In genomic region chr7:102416406-102416805, GRCh38 we compare ENCODE assay signal across 17 cellular contexts. TPM values are rescaled to one million over a fixed set of nuclear protein-coding genes. Genes with fewer than 3 reads are reported as not detected.
DNase-seq lines count a peak whose midpoint lies in the region; ATAC-seq, FAIRE-seq and TF ChIP-seq lines count a peak whose summit lies in the region.
"Had no signal": no experiment of that assay in that cellular context is flagged by ENCODE, and none has a peak within 500 bp of the region (broad histone marks: within the 10 kb centered on the region; RNA-seq: fewer than 3 reads in every experiment).

No MANE protein-coding gene starts in this region.

- peaks cover 62% of the 10 kb centered on the region for H3K4me1 Mint-ChIP-seq in T-helper 1 cell treated with Interleukin-12 subunit alpha and Interleukin-12 subunit beta and Interleukin-4 antibody, amounts not matched to agents 30 μg/mL and 1 μg/mL, for 36 hours (ENCODE audit: low read depth)
- peaks cover 53 to 62% of the 10 kb centered on the region in 2 donors for H3K4me1 Mint-ChIP-seq in natural killer cell treated with Interleukin-12 subunit alpha and Interleukin-12 subunit beta and Interleukin-15 and Interleukin-18, amount 100 ng/mL, for 72 hours (ENCODE audit: low read depth in 2 of 2)
- H3K4me1 Mint-ChIP-seq in neural progenitor cell: no peaks in the 10 kb centered on the region

- H3K27me3 Mint-ChIP-seq in T-helper 1 cell treated with Interleukin-12 subunit alpha and Interleukin-12 subunit beta and Interleukin-4 antibody, amounts not matched to agents 30 μg/mL and 1 μg/mL, for 36 hours (ENCODE audit: low read depth): no peaks in the 10 kb centered on the region
- H3K27me3 Mint-ChIP-seq in natural killer cell treated with Interleukin-12 subunit alpha and Interleukin-12 subunit beta and Interleukin-15 and Interleukin-18, amount 100 ng/mL, for 72 hours: no peaks in the 10 kb centered on the region
- H3K27me3 Mint-ChIP-seq in neural progenitor cell (ENCODE audit: insufficient read depth, low read depth): peaks cover 8% of the 10 kb centered on the region

- H3K27ac ChIP-seq in KMS-11 (no peak overlapping the region), neural progenitor cell (no peak overlapping the region)
- H3K27ac ChIP-seq: 22Rv1 had no signal

- no peak for FAIRE-seq in urothelium cell line (lab: Jason Lieb, UNC)

- peak overlapping the region; percentile 99 for H3K27ac Mint-ChIP-seq in T-helper 1 cell treated with Interleukin-12 subunit alpha and Interleukin-12 subunit beta and Interleukin-4 antibody, amounts not matched to agents 30 μg/mL and 1 μg/mL, for 36 hours
- peak overlapping the region; percentile 91 to 94 for H3K27ac Mint-ChIP-seq in activated naive CD4-positive, alpha-beta T cell treated with anti-CD3 and anti-CD28 coated beads, Interleukin-2, amount 50 U/mL, for 72 hours
- peak overlapping the region; percentile 86 to 92 for H3K27ac Mint-ChIP-seq in natural killer cell treated with Interleukin-12 subunit alpha and Interleukin-12 subunit beta and Interleukin-15 and Interleukin-18, amount 100 ng/mL, for 72 hours
- H3K27ac Mint-ChIP-seq in neural progenitor cell: no peak overlapping the region
- H3K27ac Mint-ChIP-seq: endodermal cell had no signal

- peaks cover 41% of the 10 kb centered on the region for H3K79me2 ChIP-seq in KMS-11 (ENCODE audit: insufficient read depth, low read depth)
- H3K79me2 ChIP-seq in neural progenitor cell (ENCODE audit: low read depth): peaks cover 2% of the 10 kb centered on the region

- H3K4me3 ChIP-seq in KMS-11 (IDR thresholded peaks at IDR 0.05; ENCODE audit: insufficient read depth, low read depth, low read length) (no peak overlapping the region), neural progenitor cell (no peak overlapping the region)

- H3K4me1 ChIP-seq in KMS-11 (ENCODE audit: low read depth, poor library complexity, severe bottlenecking): peaks cover 95% of the 10 kb centered on the region
- no peaks in the 10 kb centered on the region for H3K4me1 ChIP-seq in neural progenitor cell

- H3K4me3 Mint-ChIP-seq in T-helper 1 cell treated with Interleukin-12 subunit alpha and Interleukin-12 subunit beta and Interleukin-4 antibody, amounts not matched to agents 30 μg/mL and 1 μg/mL, for 36 hours: peak overlapping the region; percentile 82
- peak overlapping the region; percentile 80 for H3K4me3 Mint-ChIP-seq in natural killer cell treated with Interleukin-12 subunit alpha and Interleukin-12 subunit beta and Interleukin-15 and Interleukin-18, amount 100 ng/mL, for 72 hours
- H3K4me3 Mint-ChIP-seq in neural progenitor cell: no peak overlapping the region
- H3K4me3 Mint-ChIP-seq: endodermal cell had no signal

- no peaks in the 10 kb centered on the region; the same call in 1 of the 2 replicates for H3K36me3 ChIP-seq in KMS-11 (ENCODE audit: insufficient read depth)
- H3K36me3 ChIP-seq in neural progenitor cell: no peaks in the 10 kb centered on the region

- H3K9me3 Mint-ChIP-seq in T-helper 1 cell treated with Interleukin-12 subunit alpha and Interleukin-12 subunit beta and Interleukin-4 antibody, amounts not matched to agents 30 μg/mL and 1 μg/mL, for 36 hours: no peaks in the 10 kb centered on the region
- H3K9me3 Mint-ChIP-seq in activated naive CD4-positive, alpha-beta T cell treated with anti-CD3 and anti-CD28 coated beads, Interleukin-2, amount 50 U/mL, for 72 hours: no peaks in the 10 kb centered on the region
- no peaks in the 10 kb centered on the region for H3K9me3 Mint-ChIP-seq in natural killer cell treated with Interleukin-12 subunit alpha and Interleukin-12 subunit beta and Interleukin-15 and Interleukin-18, amount 100 ng/mL, for 72 hours
- H3K9me3 Mint-ChIP-seq in neural progenitor cell: no peaks in the 10 kb centered on the region
- H3K9me3 Mint-ChIP-seq: endodermal cell had no signal

- no peak for TF ChIP-seq CTCF in KMS-11 (conservative IDR thresholded peaks at IDR 0.05; ENCODE audit: low read depth, low read length)
- no peak for TF ChIP-seq CTCF in neural progenitor cell (IDR thresholded peaks at IDR 0.05)

- H2AFZ ChIP-seq in KMS-11 (ENCODE audit: low read depth) (no peak overlapping the region), neural progenitor cell (replicated peaks) (no peak overlapping the region)

- H3K4me2 ChIP-seq in KMS-11 (peak overlapping the region; percentile 3; the same call in 1 of the 2 replicates), neural progenitor cell (no peak overlapping the region)

- no peaks in the 10 kb centered on the region for H3F3A ChIP-seq in neural progenitor cell (ENCODE audit: low read depth)

- H3K27me3 ChIP-seq in KMS-11 (ENCODE audit: insufficient read depth, low read depth) (no peaks in the 10 kb centered on the region), neural progenitor cell (no peaks in the 10 kb centered on the region)

- ATAC-seq in activated naive CD4-positive, alpha-beta T cell treated with anti-CD3 and anti-CD28 coated beads, Interleukin-2, amount 50 U/mL, for 72 hours: peak in 1 of 2 donors; percentile 36
- ATAC-seq in natural killer cell treated with Interleukin-12 subunit alpha and Interleukin-12 subunit beta and Interleukin-15 and Interleukin-18, amount 100 ng/mL, for 72 hours: no peak
- ATAC-seq in GM19351 (IDR thresholded peaks at IDR 0.05; ENCODE audit: unreplicated experiment): no peak
- ATAC-seq: SK-N-SH treated with all-trans-retinoic acid at 6 μM for 48 hours had no signal

- DNase-seq in T-helper 1 cell (no peak), neural progenitor cell (ENCODE audit: low spot score) (no peak), urothelium cell line (ENCODE audit: low spot score) (no peak)
- no peak for DNase-seq in activated naive CD4-positive, alpha-beta T cell treated with anti-CD3 and anti-CD28 coated beads, Interleukin-2, amount 50 U/mL, for 72 hours (ENCODE audit: low spot score in 2 of 2)
- DNase-seq in natural killer cell treated with Interleukin-12 subunit alpha and Interleukin-12 subunit beta and Interleukin-15 and Interleukin-18, amount 100 ng/mL, for 72 hours (ENCODE audit: low spot score): no peak
- DNase-seq: amniotic stem cell, DMS79, endodermal cell, NCI-H1048, NCI-H2107, NCI-H748 treated with DMSO at 0.1 percent for 48 hours, trophoblast cell had no signal

- H3K9me3 ChIP-seq in neural progenitor cell (ENCODE audit: low read depth): no peaks in the 10 kb centered on the region

- H4K20me1 ChIP-seq in KMS-11 (ENCODE audit: insufficient read depth) (no peaks in the 10 kb centered on the region; the same call in 1 of the 2 replicates), neural progenitor cell (ENCODE audit: low read depth) (peaks cover 20% of the 10 kb centered on the region)

- H3K9ac ChIP-seq in KMS-11 (no peak overlapping the region), neural progenitor cell (no peak overlapping the region)

- peaks cover 43% of the 10 kb centered on the region for H3K36me3 Mint-ChIP-seq in T-helper 1 cell treated with Interleukin-12 subunit alpha and Interleukin-12 subunit beta and Interleukin-4 antibody, amounts not matched to agents 30 μg/mL and 1 μg/mL, for 36 hours (ENCODE audit: low read depth)
- peaks cover 6 to 54% of the 10 kb centered on the region in 2 donors for H3K36me3 Mint-ChIP-seq in activated naive CD4-positive, alpha-beta T cell treated with anti-CD3 and anti-CD28 coated beads, Interleukin-2, amount 50 U/mL, for 72 hours
- no peaks in the 10 kb centered on the region for H3K36me3 Mint-ChIP-seq in natural killer cell treated with Interleukin-12 subunit alpha and Interleukin-12 subunit beta and Interleukin-15 and Interleukin-18, amount 100 ng/mL, for 72 hours
- peaks cover 39% of the 10 kb centered on the region for H3K36me3 Mint-ChIP-seq in neural progenitor cell

RNA-seq across cellular contexts. Expression of gene ORAI2, which starts 17.0 kb away (rescaled TPM):
- 10 to 100 TPM; 25.8 to 26.7 TPM for total RNA-seq in activated naive CD4-positive, alpha-beta T cell treated with anti-CD3 and anti-CD28 coated beads, Interleukin-2, amount 50 U/mL, for 72 hours
- 10 to 100 TPM; 56.5 to 70.4 TPM for total RNA-seq in natural killer cell treated with Interleukin-12 subunit alpha and Interleukin-12 subunit beta and Interleukin-15 and Interleukin-18, amount 100 ng/mL, for 72 hours
- 15.7 and 21.9 TPM in 2 replicates for total RNA-seq in neural progenitor cell (ENCODE audit: low replicate concordance)

RNA-seq across cellular contexts. Expression of gene PRKRIP1, which starts 20.2 kb away (rescaled TPM):
- 10 to 100 TPM; 22.9 to 42.3 TPM for total RNA-seq in activated naive CD4-positive, alpha-beta T cell treated with anti-CD3 and anti-CD28 coated beads, Interleukin-2, amount 50 U/mL, for 72 hours
- 10 to 100 TPM; 26.7 to 39.5 TPM for total RNA-seq in natural killer cell treated with Interleukin-12 subunit alpha and Interleukin-12 subunit beta and Interleukin-15 and Interleukin-18, amount 100 ng/mL, for 72 hours
- total RNA-seq in neural progenitor cell (ENCODE audit: low replicate concordance): 29.1 and 44.5 TPM in 2 replicates

RNA-seq across cellular contexts. Expression of gene ALKBH4, which starts 48.3 kb away (rescaled TPM):
- 1 to 10 TPM; 8.2 to 9.3 TPM for total RNA-seq in activated naive CD4-positive, alpha-beta T cell treated with anti-CD3 and anti-CD28 coated beads, Interleukin-2, amount 50 U/mL, for 72 hours
- 10 to 100 TPM in 1 of 2 donors, 1 to 10 TPM in 1; 7.8 to 19.3 TPM for total RNA-seq in natural killer cell treated with Interleukin-12 subunit alpha and Interleukin-12 subunit beta and Interleukin-15 and Interleukin-18, amount 100 ng/mL, for 72 hours
- 6.5 and 50.7 TPM in 2 replicates for total RNA-seq in neural progenitor cell (ENCODE audit: low replicate concordance)

RNA-seq across cellular contexts. Expression of gene LRWD1, which starts 48.4 kb away (rescaled TPM):
- 10 to 100 TPM; 11.6 to 12.5 TPM for total RNA-seq in activated naive CD4-positive, alpha-beta T cell treated with anti-CD3 and anti-CD28 coated beads, Interleukin-2, amount 50 U/mL, for 72 hours
- total RNA-seq in natural killer cell treated with Interleukin-12 subunit alpha and Interleukin-12 subunit beta and Interleukin-15 and Interleukin-18, amount 100 ng/mL, for 72 hours: 10 to 100 TPM; 22.9 to 44.2 TPM
- 16.9 and 31.8 TPM in 2 replicates for total RNA-seq in neural progenitor cell (ENCODE audit: low replicate concordance)
